17 cellular contexts compared by ENCODE assay signal in the genomic region with DNA sequence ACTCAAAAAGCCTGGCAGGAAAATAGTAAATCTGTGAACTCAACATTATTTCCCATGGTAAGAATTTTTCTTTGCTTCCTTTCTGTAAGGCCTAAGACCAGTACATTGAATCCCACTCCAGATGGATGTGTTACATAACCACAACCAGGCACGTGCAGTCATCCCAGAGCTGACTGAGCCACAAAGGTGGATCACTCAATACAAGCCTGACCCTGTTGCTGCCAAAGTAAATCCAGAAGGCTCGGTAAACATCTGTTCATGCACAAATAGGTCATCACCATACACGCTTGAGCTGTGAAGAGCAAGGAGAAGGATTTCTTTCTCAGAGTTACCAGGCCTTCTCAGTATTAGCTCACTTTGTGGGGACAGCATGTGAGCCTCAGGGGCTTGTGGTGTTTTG.
"Had no signal": no experiment of that assay in that cellular context is flagged by ENCODE, and none has a peak within 500 bp of the region (broad histone marks: within the 10 kb centered on the region; RNA-seq: fewer than 3 reads in every experiment).

No MANE protein-coding gene starts in this region.

- H3K36me3 Mint-ChIP-seq: activated CD8-positive, alpha-beta memory T cell treated with anti-CD3 and anti-CD28 coated beads, Interleukin-2, amount 10 ng/mL, durations not matched to agents 7 days and 5 days; activated naive CD4-positive, alpha-beta T cell treated with anti-CD3 and anti-CD28 coated beads, Interleukin-2, amount 50 U/mL, for 72 hours had no signal

- H3K27me3 Mint-ChIP-seq: activated CD8-positive, alpha-beta memory T cell treated with anti-CD3 and anti-CD28 coated beads, Interleukin-2, amount 10 ng/mL, durations not matched to agents 7 days and 5 days had no signal

- H3K4me1 Mint-ChIP-seq: activated CD8-positive, alpha-beta memory T cell treated with anti-CD3 and anti-CD28 coated beads, Interleukin-2, amount 10 ng/mL, durations not matched to agents 7 days and 5 days; nephron progenitor cell had no signal

- DNase-seq: activated CD4-positive, alpha-beta T cell treated with anti-CD3 and anti-CD28 coated beads, Interleukin-2, amount 50 U/mL, for 4 hours; activated CD8-positive, alpha-beta memory T cell treated with anti-CD3 and anti-CD28 coated beads, Interleukin-2, amount 10 ng/mL, durations not matched to agents 7 days and 5 days; activated effector memory CD4-positive, alpha-beta T cell treated with anti-CD3 and anti-CD28 coated beads, Interleukin-2, amount 50 U/mL, for 16 hours; activated T-cell treated with anti-CD3 and anti-CD28 coated beads, Interleukin-2, amount 50 U/mL, for 4 hours; amygdala; cerebellar nuclear complex; dermis blood vessel endothelial cell; left ventricle myocardium superior; mesendoderm; nephron progenitor cell; sigmoid colon; stimulated activated naive CD4-positive, alpha-beta T cell treated with Interleukin-2 at 50 U/mL for 16 hours; trophoblast cell had no signal

- H3K4me3 Mint-ChIP-seq: activated CD8-positive, alpha-beta memory T cell treated with anti-CD3 and anti-CD28 coated beads, Interleukin-2, amount 10 ng/mL, durations not matched to agents 7 days and 5 days; activated T-cell treated with anti-CD3 and anti-CD28 coated beads, Interleukin-2, amount 50 U/mL, for 4 hours; nephron progenitor cell had no signal

- ATAC-seq: activated CD4-positive, CD25-positive, alpha-beta regulatory T cell treated with anti-CD3 and anti-CD28 coated beads, Interleukin-2, amount 50 U/mL, for 24 hours; activated CD8-positive, alpha-beta memory T cell treated with anti-CD3 and anti-CD28 coated beads, Interleukin-2, amount 10 ng/mL, durations not matched to agents 7 days and 5 days; activated naive CD4-positive, alpha-beta T cell treated with anti-CD3 and anti-CD28 coated beads, Interleukin-2, amount 50 U/mL, for 72 hours; activated T-cell treated with anti-CD3 and anti-CD28 coated beads, Interleukin-2, amount 50 U/mL, for 4 hours; gastroesophageal sphincter; left ventricle myocardium superior had no signal

- H3K27ac Mint-ChIP-seq: activated CD8-positive, alpha-beta memory T cell treated with anti-CD3 and anti-CD28 coated beads, Interleukin-2, amount 10 ng/mL, durations not matched to agents 7 days and 5 days; activated naive CD4-positive, alpha-beta T cell treated with anti-CD3 and anti-CD28 coated beads, Interleukin-2, amount 50 U/mL, for 72 hours; nephron progenitor cell had no signal

- FAIRE-seq: keratinocyte had no signal
